In genomic region chr3:179811321-179812095, GRCh38 we compare ENCODE assay signal across 8 cellular contexts.
DNase-seq lines count a peak whose midpoint lies in the region; ATAC-seq and TF ChIP-seq lines count a peak whose summit lies in the region.

No MANE protein-coding gene starts in this region.

- no peaks in the 10 kb centered on the region for H3K4me1 ChIP-seq in smooth muscle cell (ENCODE audit: low read depth)

- peak overlapping the region; percentile 88 for H3K27ac ChIP-seq in smooth muscle cell (ENCODE audit: low read depth)

- H3K4me3 ChIP-seq in smooth muscle cell, result no peak overlapping the region

- peak overlapping the region; percentile 73 for H2AFZ ChIP-seq in smooth muscle cell (ENCODE audit: low read depth)

- TF ChIP-seq CTCF in smooth muscle cell (IDR thresholded peaks at IDR 0.05; ENCODE audit: borderline replicate concordance, insufficient read depth, poor library complexity, severe bottlenecking), result peak; percentile 58

- no peaks in the 10 kb centered on the region for H3K27me3 ChIP-seq in smooth muscle cell (ENCODE audit: low read depth)

- ATAC-seq in GM21381 (IDR thresholded peaks at IDR 0.05; ENCODE audit: unreplicated experiment), result peak; percentile 93
- ATAC-seq in HG03558 (IDR thresholded peaks at IDR 0.05; ENCODE audit: extremely low read depth, unreplicated experiment), result peak; percentile 89

- DNase-seq in GM04504 (ENCODE audit: low read depth) (peak; percentile 35), NCI-H524 treated with DMSO at 0.1 percent for 48 hours (lab: John Stamatoyannopoulos, UW) (peak; percentile 40), amniotic stem cell (lab: John Stamatoyannopoulos, UW) (peak; percentile 56), iPS DF 4.7 (ENCODE audit: extremely low read depth, low spot score) (peak; percentile 25), smooth muscle cell (lab: John Stamatoyannopoulos, UW; ENCODE audit: unreplicated experiment) (no peak), mesenteric fat pad (ENCODE audit: low spot score) (no peak)

- H3K36me3 ChIP-seq in smooth muscle cell (ENCODE audit: low read depth), result no peaks in the 10 kb centered on the region

- H3K79me2 ChIP-seq in smooth muscle cell (ENCODE audit: low read depth), result no peaks in the 10 kb centered on the region

- peak overlapping the region; percentile 55 for H3K4me2 ChIP-seq in smooth muscle cell

- no peaks in the 10 kb centered on the region for H3F3A ChIP-seq in smooth muscle cell (ENCODE audit: low read depth)

- H3K9me3 ChIP-seq in smooth muscle cell (replicated peaks; ENCODE audit: low read depth), result no peaks in the 10 kb centered on the region

- H4K20me1 ChIP-seq in smooth muscle cell (ENCODE audit: low read depth), result no peaks in the 10 kb centered on the region

- 15% methylated on average over 9 of the region's 9 CpGs for WGBS in smooth muscle cell (ENCODE audit: low lambda C conversion rate)

- H3K9ac ChIP-seq in smooth muscle cell (ENCODE audit: low read depth), result peak overlapping the region; percentile 68

Comparison
In these comparisons a context has a peak if more than half of its experiments do, and no peak if none do; other contexts are left out.
1. DNase-seq: peak in GM04504 (single experiment), NCI-H524 treated with DMSO at 0.1 percent for 48 hours (single experiment), amniotic stem cell (single experiment) and iPS DF 4.7 (single experiment); none in smooth muscle cell (single experiment) and mesenteric fat pad (single experiment).